15 cellular contexts compared by ENCODE assay signal in genomic region chr7:24700446-24701044, GRCh38. TPM values are rescaled to one million over a fixed set of nuclear protein-coding genes. Genes with fewer than 3 reads are reported as not detected.
DNase-seq lines count a peak whose midpoint lies in the region; ATAC-seq and TF ChIP-seq lines count a peak whose summit lies in the region.
"Had no signal": no experiment of that assay in that cellular context is flagged by ENCODE, and none has a peak within 500 bp of the region (broad histone marks: within the 10 kb centered on the region; RNA-seq: fewer than 3 reads in every experiment).

No MANE protein-coding gene starts in this region.

- no peak overlapping the region for H3K27ac ChIP-seq in parathyroid adenoma
- H3K27ac ChIP-seq: BLaER1 treated with 17β-estradiol and CSF1 and Interleukin-3, amounts not matched to agents 10 nM and 100 nM; heart left ventricle; HL-60; thoracic aorta had no signal

- H3K27me3 ChIP-seq in parathyroid adenoma (ENCODE audit: control insufficient read depth, insufficient read depth, low read length) = no peaks in the 10 kb centered on the region
- H3K27me3 ChIP-seq: heart left ventricle had no signal

- ATAC-seq in GM21423 (IDR thresholded peaks at IDR 0.05; ENCODE audit: unreplicated experiment) = no peak
- ATAC-seq: GM12878, heart left ventricle had no signal

- intact Hi-C loops in posterior vena cava (cut with DNase I) = loop anchor here in 1 of 2 donors (5.0 kb wide), 1 partner anchor 1508 kb away; no protein-coding TSS in a partner anchor

- H3K4me2 ChIP-seq in parathyroid adenoma (ENCODE audit: low read length) = no peak overlapping the region
- H3K4me2 ChIP-seq: BLaER1 treated with 17β-estradiol and CSF1 and Interleukin-3, amounts not matched to agents 10 nM and 100 nM had no signal

- DNase-seq in EL = peak; percentile 32
- peak; percentile 94 for DNase-seq in NCI-H2107 treated with DMSO at 0.1 percent for 48 hours (lab: John Stamatoyannopoulos, UW; ENCODE audit: unreplicated experiment)
- peak; percentile 77 for DNase-seq in astrocyte of the hippocampus (ENCODE audit: low read depth, low spot score)
- no peak for DNase-seq in effector CD8-positive, alpha-beta T cell (lab: John Stamatoyannopoulos, UW)
- no peak for DNase-seq in activated CD4-positive, CD25-positive, alpha-beta regulatory T cell treated with anti-CD3 and anti-CD28 coated beads, Interleukin-2, amount 50 U/mL, for 72 hours
- DNase-seq in posterior vena cava (ENCODE audit: low spot score) = no peak
- DNase-seq: activated naive CD4-positive, alpha-beta T cell treated with anti-CD3 and anti-CD28 coated beads for 36 hours; heart left ventricle; NCI-H2171 had no signal

- H3K36me3 ChIP-seq in parathyroid adenoma (ENCODE audit: control insufficient read depth, insufficient read depth, low read length) = no peaks in the 10 kb centered on the region
- H3K36me3 ChIP-seq: heart left ventricle, thoracic aorta had no signal

- no peak overlapping the region for H3K9ac ChIP-seq in parathyroid adenoma
- H3K9ac ChIP-seq: BLaER1 treated with 17β-estradiol and CSF1 and Interleukin-3, amounts not matched to agents 10 nM and 100 nM had no signal

- peak overlapping the region; percentile 30 for H2AFZ ChIP-seq in parathyroid adenoma

- H3K4me3 ChIP-seq in parathyroid adenoma (ENCODE audit: low read depth, low read length) = no peak overlapping the region
- H3K4me3 ChIP-seq: BLaER1 treated with 17β-estradiol and CSF1 and Interleukin-3, amounts not matched to agents 10 nM and 100 nM; GM12878; heart left ventricle; thoracic aorta had no signal

- H3K79me2 ChIP-seq in parathyroid adenoma = no peaks in the 10 kb centered on the region

- peaks cover 21% of the 10 kb centered on the region for H3K4me1 ChIP-seq in parathyroid adenoma

- no peak for TF ChIP-seq CTCF in parathyroid adenoma (IDR thresholded peaks at IDR 0.05)

- no peaks in the 10 kb centered on the region for H3K9me3 ChIP-seq in parathyroid adenoma (ENCODE audit: control insufficient read depth, low read length)
- H3K9me3 ChIP-seq: BLaER1 treated with 17β-estradiol and CSF1 and Interleukin-3, amounts not matched to agents 10 nM and 100 nM; heart left ventricle; thoracic aorta had no signal

RNA-seq across cellular contexts. Expression of gene GSDME, which starts 56.7 kb away (rescaled TPM):
- 10 to 100 TPM; 33.4 to 43.5 TPM for total RNA-seq in posterior vena cava

Comparison
In these comparisons a context has a peak if more than half of its experiments do, and no peak if none do; other contexts are left out.
1. DNase-seq: peak in EL (single experiment), NCI-H2107 treated with DMSO at 0.1 percent for 48 hours (single experiment) and astrocyte of the hippocampus (single experiment); none in effector CD8-positive, alpha-beta T cell (single experiment), activated CD4-positive, CD25-positive, alpha-beta regulatory T cell treated with anti-CD3 and anti-CD28 coated beads, Interleukin-2, amount 50 U/mL, for 72 hours (single experiment) and posterior vena cava (single experiment).